Comparison of ENCODE assay signal across 8 cellular contexts in genomic region chr2:119365436-119365835, GRCh38. TPM values are rescaled to one million over a fixed set of nuclear protein-coding genes. Genes with fewer than 3 reads are reported as not detected.
A peak's percentile ranks its signal among the peaks of the same experiment; 100 is the strongest.
DNase-seq lines count a peak whose midpoint lies in the region; ATAC-seq, FAIRE-seq and TF ChIP-seq lines count a peak whose summit lies in the region.

No MANE protein-coding gene starts in this region.

- no peak for TF ChIP-seq POLR2A in testis (IDR thresholded peaks at IDR 0.05)

- H3K9me3 Mint-ChIP-seq in activated T-cell treated with anti-CD3 and anti-CD28 coated beads, Interleukin-2, amount 50 U/mL, for 4 hours = no peaks in the 10 kb centered on the region
- H3K9me3 Mint-ChIP-seq in activated naive CD8-positive, alpha-beta T cell (ENCODE audit: low read depth) = no peaks in the 10 kb centered on the region

- H3K4me1 ChIP-seq in kidney (ENCODE audit: control insufficient read depth in 1 of 2, insufficient read depth in 1 of 2, low read depth in 1 of 2, low read length in 2 of 2) (peaks cover 12 to 15% of the 10 kb centered on the region in 2 donors), testis (peaks cover 15% of the 10 kb centered on the region), foreskin keratinocyte (peaks cover 11% of the 10 kb centered on the region)

- H3K4me3 ChIP-seq in kidney (ENCODE audit: low read length in 2 of 2) (peak overlapping the region; percentile 88 to 98), testis (peak overlapping the region; percentile 64 to 71)

- H3K27ac Mint-ChIP-seq in activated naive CD8-positive, alpha-beta T cell = peak overlapping the region; percentile 98

- TF ChIP-seq CTCF in kidney (IDR thresholded peaks at IDR 0.05; ENCODE audit: borderline replicate concordance, extremely low read depth, insufficient read depth) (no peak), testis (IDR thresholded peaks at IDR 0.05) (no peak), foreskin keratinocyte (conservative IDR thresholded peaks at IDR 0.05) (no peak)

- intact Hi-C loops in kidney (cut with DNase I) = no loop called here
- intact Hi-C loops in testis (cut with DNase I; ENCODE audit: low total_unique reads) = no loop called here

- H3K36me3 Mint-ChIP-seq in activated T-cell treated with anti-CD3 and anti-CD28 coated beads, Interleukin-2, amount 50 U/mL, for 4 hours (ENCODE audit: insufficient read depth) = peaks cover 18% of the 10 kb centered on the region
- H3K36me3 Mint-ChIP-seq in activated naive CD8-positive, alpha-beta T cell = peaks cover 14% of the 10 kb centered on the region

- FAIRE-seq in kidney (lab: Jason Lieb, UNC) = no peak

- 29 to 46% methylated on average over 6 of the region's 6 CpGs for WGBS in testis, 2 donors

- no peaks in the 10 kb centered on the region for H3K27me3 Mint-ChIP-seq in activated T-cell treated with anti-CD3 and anti-CD28 coated beads, Interleukin-2, amount 50 U/mL, for 4 hours (ENCODE audit: low read depth)
- H3K27me3 Mint-ChIP-seq in activated naive CD8-positive, alpha-beta T cell = no peaks in the 10 kb centered on the region

- no peak for DNase-seq in activated T-cell treated with anti-CD3 and anti-CD28 coated beads, Interleukin-2, amount 50 U/mL, for 4 hours
- DNase-seq in activated T-cell treated with anti-CD3 and anti-CD28 coated beads, Interleukin-2, amount 50 U/mL, for 48 hours = no peak
- DNase-seq in kidney = no peak
- no peak for DNase-seq in testis
- no peak for DNase-seq in iPS-NIHi7 (ENCODE audit: extremely low spot score)
- no peak for DNase-seq in pons (ENCODE audit: low spot score)
- DNase-seq in foreskin keratinocyte = no peak

- peaks cover 10 to 16% of the 10 kb centered on the region in 2 donors for H3K36me3 ChIP-seq in kidney (ENCODE audit: control insufficient read depth in 1 of 2, insufficient read depth in 2 of 2, low read length in 2 of 2)
- H3K36me3 ChIP-seq in testis (ENCODE audit: low read depth, missing control alignments) = no peaks in the 10 kb centered on the region

- H3K9me3 ChIP-seq in kidney (ENCODE audit: control insufficient read depth in 1 of 2, low read length in 2 of 2) (no peaks in the 10 kb centered on the region), testis (no peaks in the 10 kb centered on the region)

- ATAC-seq in activated T-cell treated with anti-CD3 and anti-CD28 coated beads, Interleukin-2, amount 50 U/mL, for 4 hours = no peak
- ATAC-seq in foreskin keratinocyte = no peak

- H3K4me1 Mint-ChIP-seq in activated T-cell treated with anti-CD3 and anti-CD28 coated beads, Interleukin-2, amount 50 U/mL, for 4 hours (ENCODE audit: low read depth) = peaks cover 38% of the 10 kb centered on the region
- peaks cover 52% of the 10 kb centered on the region for H3K4me1 Mint-ChIP-seq in activated naive CD8-positive, alpha-beta T cell (ENCODE audit: low read depth)

- no peaks in the 10 kb centered on the region for H3K27me3 ChIP-seq in testis
- H3K27me3 ChIP-seq in foreskin keratinocyte = no peaks in the 10 kb centered on the region

- H3K4me3 Mint-ChIP-seq in activated T-cell treated with anti-CD3 and anti-CD28 coated beads, Interleukin-2, amount 50 U/mL, for 4 hours = peak overlapping the region; percentile 93
- H3K4me3 Mint-ChIP-seq in activated naive CD8-positive, alpha-beta T cell = peak overlapping the region; percentile 99

- H3K9ac ChIP-seq in kidney (ENCODE audit: low read length in 2 of 2) = peak overlapping the region in 1 of 2 donors; percentile 97

- H3K27ac ChIP-seq in kidney (ENCODE audit: low read depth in 2 of 2, low read length in 2 of 2) (no peak overlapping the region), testis (no peak overlapping the region), foreskin keratinocyte (no peak overlapping the region)

RNA-seq across cellular contexts. Expression of gene C2orf76, which starts 1.2 kb away (rescaled TPM):
- 10 to 100 TPM; 10.7 to 12.6 (median 10.9) TPM for total RNA-seq in activated T-cell treated with anti-CD3 and anti-CD28 coated beads, Interleukin-2, amount 50 U/mL, for 4 hours
- 12.4 TPM for total RNA-seq in kidney
- 31.3 TPM for polyA plus RNA-seq in kidney (ENCODE audit: insufficient read depth, low read depth, low replicate concordance)
- 10 to 100 TPM; 12.8 to 13.4 TPM for total RNA-seq in testis
- polyA plus RNA-seq in testis (ENCODE audit: insufficient read depth, low read depth, low replicate concordance) = 27.8 TPM
- 6.8 and 6.9 TPM in 2 replicates for total RNA-seq in foreskin keratinocyte
- 9.2 and 10.9 TPM in 2 replicates for polyA plus RNA-seq in foreskin keratinocyte

RNA-seq across cellular contexts. Expression of gene DBI, which starts 1.3 kb away (rescaled TPM):
- 10 to 100 TPM; 89.7 to 99.8 (median 93.8) TPM for total RNA-seq in activated T-cell treated with anti-CD3 and anti-CD28 coated beads, Interleukin-2, amount 50 U/mL, for 4 hours
- 135 TPM for total RNA-seq in kidney
- polyA plus RNA-seq in kidney (ENCODE audit: insufficient read depth, low read depth, low replicate concordance) = 1,066 TPM
- 100 to 1,000 TPM; 109 to 130 TPM for total RNA-seq in testis
- 434 TPM for polyA plus RNA-seq in testis (ENCODE audit: insufficient read depth, low read depth, low replicate concordance)
- total RNA-seq in foreskin keratinocyte = 457 and 495 TPM in 2 replicates
- polyA plus RNA-seq in foreskin keratinocyte = 771 and 820 TPM in 2 replicates
